10 cellular contexts compared by ENCODE assay signal in genomic region chr15:75025102-75025501, GRCh38. TPM values are rescaled to one million over a fixed set of nuclear protein-coding genes. Genes with fewer than 3 reads are reported as not detected.
DNase-seq lines count a peak whose midpoint lies in the region; ATAC-seq and TF ChIP-seq lines count a peak whose summit lies in the region.
"Had no signal": no experiment of that assay in that cellular context is flagged by ENCODE, and none has a peak within 500 bp of the region (broad histone marks: within the 10 kb centered on the region; RNA-seq: fewer than 3 reads in every experiment).

No MANE protein-coding gene starts in this region.

- peak overlapping the region; percentile 73 to 98 (median 84) for H3K4me2 ChIP-seq in BLaER1 treated with 17β-estradiol and CSF1 and Interleukin-3, amounts not matched to agents 10 nM and 100 nM
- H3K4me2 ChIP-seq in GM23248 (ENCODE audit: unreplicated experiment) = no peak overlapping the region
- peak overlapping the region; percentile 79 for H3K4me2 ChIP-seq in SU-DHL-6 (ENCODE audit: low read depth, low read length, poor library complexity, severe bottlenecking)

- H3K79me2 ChIP-seq in GM23248 (ENCODE audit: insufficient read depth) (peaks cover 24% of the 10 kb centered on the region), SU-DHL-6 (ENCODE audit: insufficient read depth, low read length) (peaks cover 10% of the 10 kb centered on the region; the same call in 1 of the 2 replicates)

- WGBS in GM23248 (ENCODE audit: low coverage in 1 of 2, low lambda C conversion rate in 2 of 2, missing lambda C conversion rate in 2 of 2), 2 experiments = 77 to 90% methylated on average over 3 of the region's 3 CpGs

- H3K9me2 ChIP-seq in GM23248 (ENCODE audit: insufficient read depth) (no peaks in the 10 kb centered on the region), SU-DHL-6 (replicated peaks; ENCODE audit: insufficient read depth, low read length) (no peaks in the 10 kb centered on the region)

- TF ChIP-seq CTCF in SU-DHL-6 (IDR thresholded peaks at IDR 0.05; ENCODE audit: insufficient read depth, low read length, poor library complexity, severe bottlenecking) (no peak), lower lobe of right lung (IDR thresholded peaks at IDR 0.05) (no peak)

- no peaks in the 10 kb centered on the region for H3K27me3 ChIP-seq in BLaER1 treated with 17β-estradiol and CSF1 and Interleukin-3, amounts not matched to agents 10 nM and 100 nM
- H3K27me3 ChIP-seq in GM23248 (replicated peaks; ENCODE audit: insufficient read depth) (no peaks in the 10 kb centered on the region), SU-DHL-6 (ENCODE audit: low read length) (no peaks in the 10 kb centered on the region), lower lobe of right lung (ENCODE audit: low read depth) (no peaks in the 10 kb centered on the region)

- H3F3A ChIP-seq in GM23248 (ENCODE audit: insufficient read depth) (no peaks in the 10 kb centered on the region), SU-DHL-6 (ENCODE audit: insufficient read depth) (peaks cover 14% of the 10 kb centered on the region)

- DNase-seq in GM23248 (no peak), lower lobe of right lung (no peak), NCI-H1048 (lab: John Stamatoyannopoulos, UW) (no peak), GOT3 (lab: John Stamatoyannopoulos, UW) (no peak), NCI-H446 treated with DMSO at 0.1 percent for 48 hours (lab: John Stamatoyannopoulos, UW) (no peak), RKO (ENCODE audit: low spot score) (no peak)
- DNase-seq: dermis blood vessel endothelial cell, hippocampal formation had no signal

- H3K4me1 ChIP-seq in BLaER1 treated with 17β-estradiol and CSF1 and Interleukin-3, amounts not matched to agents 10 nM and 100 nM = peaks cover 66 to 80% (median 73%) of the 10 kb centered on the region in 10 experiments
- H3K4me1 ChIP-seq in GM23248 (ENCODE audit: insufficient read depth) (peaks cover 7% of the 10 kb centered on the region), lower lobe of right lung (peaks cover 32% of the 10 kb centered on the region)

- H3K36me3 ChIP-seq in BLaER1 treated with 17β-estradiol and CSF1 and Interleukin-3, amounts not matched to agents 10 nM and 100 nM = peaks cover 0 to 14% (median 0%) of the 10 kb centered on the region in 11 experiments; a peak in 1 of 22 replicates
- H3K36me3 ChIP-seq in GM23248 (ENCODE audit: low read depth) (no peaks in the 10 kb centered on the region), SU-DHL-6 (ENCODE audit: low read length) (no peaks in the 10 kb centered on the region), lower lobe of right lung (no peaks in the 10 kb centered on the region)

- H2AFZ ChIP-seq in GM23248 (no peak overlapping the region), SU-DHL-6 (ENCODE audit: low read depth, low read length, severe bottlenecking) (no peak overlapping the region)

- peak overlapping the region in 3 of 10 experiments; percentile 71 to 97 (median 84); a peak in 3 of 20 replicates for H3K4me3 ChIP-seq in BLaER1 treated with 17β-estradiol and CSF1 and Interleukin-3, amounts not matched to agents 10 nM and 100 nM
- H3K4me3 ChIP-seq in GM23248 (no peak overlapping the region), SU-DHL-6 (ENCODE audit: insufficient read depth, low read length, poor library complexity, severe bottlenecking) (no peak overlapping the region), lower lobe of right lung (no peak overlapping the region)

- in situ Hi-C loops in GM23248 (cut with MboI) = loop anchor here (5.0 kb wide), 1 partner anchor 182 kb away; no protein-coding TSS in a partner anchor

- H3K9me3 ChIP-seq in BLaER1 treated with 17β-estradiol and CSF1 and Interleukin-3, amounts not matched to agents 10 nM and 100 nM (replicated peaks in 1 of 11) = no peaks in the 10 kb centered on the region
- no peaks in the 10 kb centered on the region for H3K9me3 ChIP-seq in GM23248 (ENCODE audit: low read depth)
- no peaks in the 10 kb centered on the region for H3K9me3 ChIP-seq in SU-DHL-6 (ENCODE audit: insufficient read depth, low read length)
- no peaks in the 10 kb centered on the region for H3K9me3 ChIP-seq in lower lobe of right lung

- H3K27ac ChIP-seq in BLaER1 treated with 17β-estradiol and CSF1 and Interleukin-3, amounts not matched to agents 10 nM and 100 nM = peak overlapping the region; percentile 78 to 99 (median 97); a peak in 21 of 22 replicates
- H3K27ac ChIP-seq in GM23248 (no peak overlapping the region), SU-DHL-6 (ENCODE audit: low read depth, low read length) (peak overlapping the region; percentile 73; the same call in 1 of the 2 replicates), lower lobe of right lung (peak overlapping the region; percentile 93)

- ATAC-seq in lower lobe of right lung = no peak

- no peaks in the 10 kb centered on the region for H4K20me1 ChIP-seq in BLaER1 treated with 17β-estradiol and CSF1 and Interleukin-3, amounts not matched to agents 10 nM and 100 nM
- H4K20me1 ChIP-seq in GM23248 (ENCODE audit: insufficient read depth) (no peaks in the 10 kb centered on the region), SU-DHL-6 (ENCODE audit: low read depth, low read length) (no peaks in the 10 kb centered on the region)

- H3K9ac ChIP-seq in BLaER1 treated with 17β-estradiol and CSF1 and Interleukin-3, amounts not matched to agents 10 nM and 100 nM = peak overlapping the region; percentile 30 to 100 (median 96); a peak in 21 of 22 replicates
- H3K9ac ChIP-seq in GM23248 (peak overlapping the region; percentile 99), SU-DHL-6 (ENCODE audit: low read length) (peak overlapping the region; percentile 92)

- intact Hi-C loops in lower lobe of right lung (cut with DNase I) = loop anchor here (5.0 kb wide), 1 partner anchor 182 kb away; no protein-coding TSS in a partner anchor

RNA-seq across cellular contexts. Expression of gene PPCDC, which starts 1.7 kb away (rescaled TPM):
- 11.3 and 20.0 TPM in 2 replicates for total RNA-seq in GM23248 (2014; rRNA removed; shearing (Covaris generic))
- polyA plus RNA-seq in GM23248 (2016; fragmentation: Nextera tagmentation; extraction: Ambion mirVana) = 9.0 and 11.0 TPM in 2 replicates
- 11.2 TPM for total RNA-seq in lower lobe of right lung

RNA-seq across cellular contexts. Expression of gene SCAMP5, which starts 29.7 kb away (rescaled TPM):
- total RNA-seq in GM23248 (2014; rRNA removed; shearing (Covaris generic)) = 1.0 and 4.0 TPM in 2 replicates
- 0.23 TPM in 1 of 2 replicates, not detected in the other for polyA plus RNA-seq in GM23248 (2016; fragmentation: Nextera tagmentation; extraction: Ambion mirVana)
- total RNA-seq in lower lobe of right lung = 1.9 TPM
